1 cellular context compared by ENCODE assay signal in genomic region chr2:192773044-192773443, GRCh38.
A peak's percentile ranks its signal among the peaks of the same experiment; 100 is the strongest.
TF ChIP-seq lines count a peak whose summit lies in the region.

No MANE protein-coding gene starts in this region.

TF ChIP-seq in HepG2, 621 proteins besides CTCF, POLR2A, EP300 and RAD21 (continued from another document and continues in another):
- TF ChIP-seq ZBTB49 (CRISPR knock-in tag; IDR thresholded peaks at IDR 0.05; ENCODE audit: borderline replicate concordance), result no peak
- TF ChIP-seq MAX (IDR thresholded peaks at IDR 0.05), result no peak; the same call in 1 of the 2 replicates
- TF ChIP-seq PAWR (CRISPR knock-in tag; IDR thresholded peaks at IDR 0.05; ENCODE audit: borderline replicate concordance), result no peak
- no peak for TF ChIP-seq ZNF564 (CRISPR knock-in tag; IDR thresholded peaks at IDR 0.05)
- TF ChIP-seq ZNF280D (CRISPR knock-in tag; IDR thresholded peaks at IDR 0.05), result no peak
- TF ChIP-seq ZNF281 (CRISPR knock-in tag; IDR thresholded peaks at IDR 0.05; ENCODE audit: borderline replicate concordance), result no peak
- TF ChIP-seq ZNF331 (CRISPR knock-in tag; IDR thresholded peaks at IDR 0.05), result peak; percentile 42; the same call in 1 of the 2 replicates
- no peak for TF ChIP-seq ZNF552 (CRISPR knock-in tag; IDR thresholded peaks at IDR 0.05; ENCODE audit: borderline replicate concordance)
- TF ChIP-seq RNF2 (conservative IDR thresholded peaks at IDR 0.05; ENCODE audit: low read depth), result no peak
- no peak for TF ChIP-seq RFX5 (IDR thresholded peaks at IDR 0.05; ENCODE audit: low read depth, low read length)
- no peak for TF ChIP-seq NBN (conservative IDR thresholded peaks at IDR 0.05)
- TF ChIP-seq ZNF260 (CRISPR knock-in tag; IDR thresholded peaks at IDR 0.05; ENCODE audit: borderline replicate concordance, low read depth), result no peak
- TF ChIP-seq RFX3 (CRISPR knock-in tag; IDR thresholded peaks at IDR 0.05), result no peak
- TF ChIP-seq ZBTB10 (CRISPR knock-in tag; IDR thresholded peaks at IDR 0.05; ENCODE audit: borderline replicate concordance), result no peak
- no peak for TF ChIP-seq ZSCAN20 (CRISPR knock-in tag; IDR thresholded peaks at IDR 0.05; ENCODE audit: borderline replicate concordance)
- TF ChIP-seq ZNF547 (CRISPR knock-in tag; IDR thresholded peaks at IDR 0.05), result 0 out of 2 replicates have a peak, but pooled peaks have one; percentile 23
- no peak for TF ChIP-seq JUNB (CRISPR knock-in tag; IDR thresholded peaks at IDR 0.05; ENCODE audit: borderline replicate concordance)
- TF ChIP-seq ZNF574 (CRISPR knock-in tag; IDR thresholded peaks at IDR 0.05), result no peak
- no peak for TF ChIP-seq CSRNP1 (CRISPR knock-in tag; IDR thresholded peaks at IDR 0.05)
- 0 out of 2 replicates have a peak, but pooled peaks have one; percentile 48 for TF ChIP-seq ZGPAT (CRISPR knock-in tag; IDR thresholded peaks at IDR 0.05)
- TF ChIP-seq HOXA5 (CRISPR knock-in tag; IDR thresholded peaks at IDR 0.05), result no peak
- TF ChIP-seq RERE (CRISPR knock-in tag; IDR thresholded peaks at IDR 0.05; ENCODE audit: low read depth), result no peak
- TF ChIP-seq RBFOX2 (IDR thresholded peaks at IDR 0.05; ENCODE audit: low read depth, low read length), result no peak
- no peak for TF ChIP-seq KDM1A (CRISPR knock-in tag; IDR thresholded peaks at IDR 0.05)
- TF ChIP-seq ZFAT (CRISPR knock-in tag; conservative IDR thresholded peaks at IDR 0.05), result no peak
- no peak for TF ChIP-seq ZNF101 (CRISPR knock-in tag; IDR thresholded peaks at IDR 0.05; ENCODE audit: borderline replicate concordance, low read depth)
- TF ChIP-seq NR3C1 (CRISPR knock-in tag; IDR thresholded peaks at IDR 0.05), result no peak
- no peak for TF ChIP-seq YEATS4 (CRISPR knock-in tag; IDR thresholded peaks at IDR 0.05; ENCODE audit: borderline replicate concordance)
- peak; percentile 56; the same call in 1 of the 2 replicates for TF ChIP-seq HMG20A (CRISPR knock-in tag; IDR thresholded peaks at IDR 0.05; ENCODE audit: borderline replicate concordance)
- no peak for TF ChIP-seq DDIT3 (CRISPR knock-in tag; IDR thresholded peaks at IDR 0.05)
- TF ChIP-seq ZNF430 (CRISPR knock-in tag; IDR thresholded peaks at IDR 0.05), result no peak
